ENCODE assay signal across 1 cellular context in genomic region chr21:35565204-35565611, GRCh38.
TF ChIP-seq lines count a peak whose summit lies in the region.

No MANE protein-coding gene starts in this region.

TF ChIP-seq in K562, 482 proteins besides CTCF, POLR2A, EP300 and RAD21 (continued from another document and continues in another):
- TF ChIP-seq NONO (IDR thresholded peaks at IDR 0.05; ENCODE audit: low read depth in 2 of 2, low read length in 1 of 2) (no peak), ZNF77 (CRISPR knock-in tag; IDR thresholded peaks at IDR 0.05) (no peak), MECOM (CRISPR knock-in tag; IDR thresholded peaks at IDR 0.05) (no peak), NCOA4 (IDR thresholded peaks at IDR 0.05; ENCODE audit: partially characterized antibody) (no peak), PHTF2 (CRISPR knock-in tag; IDR thresholded peaks at IDR 0.05) (no peak), FOXM1 (IDR thresholded peaks at IDR 0.05; ENCODE audit: low read depth) (no peak), FOXM1 (CRISPR knock-in tag; IDR thresholded peaks at IDR 0.05; ENCODE audit: low read depth) (no peak), NFXL1 (CRISPR knock-in tag; IDR thresholded peaks at IDR 0.05) (no peak), TFE3 (CRISPR knock-in tag; IDR thresholded peaks at IDR 0.05) (no peak), MCM3 (IDR thresholded peaks at IDR 0.05) (no peak), ZFPM2 (CRISPR knock-in tag; IDR thresholded peaks at IDR 0.05) (no peak), BRF1 (IDR thresholded peaks at IDR 0.05; ENCODE audit: borderline replicate concordance, extremely low read depth, insufficient read length) (no peak), ZBTB11 (CRISPR knock-in tag; IDR thresholded peaks at IDR 0.05) (0 out of 6 replicates have a peak, but pooled peaks of 1 of the 3 experiments have one; percentile 30), ZBTB7A (IDR thresholded peaks at IDR 0.05; ENCODE audit: borderline replicate concordance, control insufficient read depth, low read depth, low read length) (no peak), SMARCA5 (IDR thresholded peaks at IDR 0.05) (no peak), ARHGAP35 (IDR thresholded peaks at IDR 0.05; ENCODE audit: partially characterized antibody) (no peak), PHF20 (IDR thresholded peaks at IDR 0.05; ENCODE audit: partially characterized antibody) (no peak), POLR2AphosphoS5 (IDR thresholded peaks at IDR 0.05; ENCODE audit: control insufficient read depth, insufficient read depth, low read depth, low read length) (no peak), ETV1 (tag; conservative IDR thresholded peaks at IDR 0.05; ENCODE audit: low read depth) (no peak), BRCA1 (IDR thresholded peaks at IDR 0.05) (no peak), BRCA1 (CRISPR knock-in tag; IDR thresholded peaks at IDR 0.05) (no peak), COPS2 (conservative IDR thresholded peaks at IDR 0.05) (no peak), DLX4 (CRISPR knock-in tag; IDR thresholded peaks at IDR 0.05) (no peak), RHOXF2B (CRISPR knock-in tag; conservative IDR thresholded peaks at IDR 0.05) (no peak), GABPB1 (CRISPR knock-in tag; IDR thresholded peaks at IDR 0.05) (no peak), ZNF165 (CRISPR knock-in tag; IDR thresholded peaks at IDR 0.05; ENCODE audit: borderline replicate concordance) (no peak), ARID2 (IDR thresholded peaks at IDR 0.05) (no peak), XRCC4 (IDR thresholded peaks at IDR 0.05; ENCODE audit: extremely low read depth, insufficient read depth, insufficient read length) (no peak), ZNF766 (CRISPR knock-in tag; conservative IDR thresholded peaks at IDR 0.05) (peak; percentile 31; the same call in 1 of the 2 replicates), ZNF609 (CRISPR knock-in tag; IDR thresholded peaks at IDR 0.05; ENCODE audit: borderline replicate concordance) (no peak), RBM34 (IDR thresholded peaks at IDR 0.05; ENCODE audit: borderline replicate concordance, insufficient read depth, low read length) (no peak)
- TF ChIP-seq, protein P1, sequence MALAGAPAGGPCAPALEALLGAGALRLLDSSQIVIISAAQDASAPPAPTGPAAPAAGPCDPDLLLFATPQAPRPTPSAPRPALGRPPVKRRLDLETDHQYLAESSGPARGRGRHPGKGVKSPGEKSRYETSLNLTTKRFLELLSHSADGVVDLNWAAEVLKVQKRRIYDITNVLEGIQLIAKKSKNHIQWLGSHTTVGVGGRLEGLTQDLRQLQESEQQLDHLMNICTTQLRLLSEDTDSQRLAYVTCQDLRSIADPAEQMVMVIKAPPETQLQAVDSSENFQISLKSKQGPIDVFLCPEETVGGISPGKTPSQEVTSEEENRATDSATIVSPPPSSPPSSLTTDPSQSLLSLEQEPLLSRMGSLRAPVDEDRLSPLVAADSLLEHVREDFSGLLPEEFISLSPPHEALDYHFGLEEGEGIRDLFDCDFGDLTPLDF (CRISPR knock-in tag; IDR thresholded peaks at IDR 0.05): no peak
- TF ChIP-seq, protein P2, sequence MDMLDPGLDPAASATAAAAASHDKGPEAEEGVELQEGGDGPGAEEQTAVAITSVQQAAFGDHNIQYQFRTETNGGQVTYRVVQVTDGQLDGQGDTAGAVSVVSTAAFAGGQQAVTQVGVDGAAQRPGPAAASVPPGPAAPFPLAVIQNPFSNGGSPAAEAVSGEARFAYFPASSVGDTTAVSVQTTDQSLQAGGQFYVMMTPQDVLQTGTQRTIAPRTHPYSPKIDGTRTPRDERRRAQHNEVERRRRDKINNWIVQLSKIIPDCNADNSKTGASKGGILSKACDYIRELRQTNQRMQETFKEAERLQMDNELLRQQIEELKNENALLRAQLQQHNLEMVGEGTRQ (CRISPR knock-in tag; IDR thresholded peaks at IDR 0.05): no peak
- TF ChIP-seq, protein P3, sequence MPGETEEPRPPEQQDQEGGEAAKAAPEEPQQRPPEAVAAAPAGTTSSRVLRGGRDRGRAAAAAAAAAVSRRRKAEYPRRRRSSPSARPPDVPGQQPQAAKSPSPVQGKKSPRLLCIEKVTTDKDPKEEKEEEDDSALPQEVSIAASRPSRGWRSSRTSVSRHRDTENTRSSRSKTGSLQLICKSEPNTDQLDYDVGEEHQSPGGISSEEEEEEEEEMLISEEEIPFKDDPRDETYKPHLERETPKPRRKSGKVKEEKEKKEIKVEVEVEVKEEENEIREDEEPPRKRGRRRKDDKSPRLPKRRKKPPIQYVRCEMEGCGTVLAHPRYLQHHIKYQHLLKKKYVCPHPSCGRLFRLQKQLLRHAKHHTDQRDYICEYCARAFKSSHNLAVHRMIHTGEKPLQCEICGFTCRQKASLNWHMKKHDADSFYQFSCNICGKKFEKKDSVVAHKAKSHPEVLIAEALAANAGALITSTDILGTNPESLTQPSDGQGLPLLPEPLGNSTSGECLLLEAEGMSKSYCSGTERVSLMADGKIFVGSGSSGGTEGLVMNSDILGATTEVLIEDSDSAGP (CRISPR knock-in tag; IDR thresholded peaks at IDR 0.05): no peak
- TF ChIP-seq, protein P4, sequence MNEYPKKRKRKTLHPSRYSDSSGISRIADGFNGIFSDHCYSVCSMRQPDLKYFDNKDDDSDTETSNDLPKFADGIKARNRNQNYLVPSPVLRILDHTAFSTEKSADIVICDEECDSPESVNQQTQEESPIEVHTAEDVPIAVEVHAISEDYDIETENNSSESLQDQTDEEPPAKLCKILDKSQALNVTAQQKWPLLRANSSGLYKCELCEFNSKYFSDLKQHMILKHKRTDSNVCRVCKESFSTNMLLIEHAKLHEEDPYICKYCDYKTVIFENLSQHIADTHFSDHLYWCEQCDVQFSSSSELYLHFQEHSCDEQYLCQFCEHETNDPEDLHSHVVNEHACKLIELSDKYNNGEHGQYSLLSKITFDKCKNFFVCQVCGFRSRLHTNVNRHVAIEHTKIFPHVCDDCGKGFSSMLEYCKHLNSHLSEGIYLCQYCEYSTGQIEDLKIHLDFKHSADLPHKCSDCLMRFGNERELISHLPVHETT (CRISPR knock-in tag; conservative IDR thresholded peaks at IDR 0.05 in 1 of 2, IDR thresholded peaks at IDR 0.05 in 1 of 2): peak in 1 of 2 experiments; percentile 80; a peak in 1 of 4 replicates
- TF ChIP-seq, protein P5, sequence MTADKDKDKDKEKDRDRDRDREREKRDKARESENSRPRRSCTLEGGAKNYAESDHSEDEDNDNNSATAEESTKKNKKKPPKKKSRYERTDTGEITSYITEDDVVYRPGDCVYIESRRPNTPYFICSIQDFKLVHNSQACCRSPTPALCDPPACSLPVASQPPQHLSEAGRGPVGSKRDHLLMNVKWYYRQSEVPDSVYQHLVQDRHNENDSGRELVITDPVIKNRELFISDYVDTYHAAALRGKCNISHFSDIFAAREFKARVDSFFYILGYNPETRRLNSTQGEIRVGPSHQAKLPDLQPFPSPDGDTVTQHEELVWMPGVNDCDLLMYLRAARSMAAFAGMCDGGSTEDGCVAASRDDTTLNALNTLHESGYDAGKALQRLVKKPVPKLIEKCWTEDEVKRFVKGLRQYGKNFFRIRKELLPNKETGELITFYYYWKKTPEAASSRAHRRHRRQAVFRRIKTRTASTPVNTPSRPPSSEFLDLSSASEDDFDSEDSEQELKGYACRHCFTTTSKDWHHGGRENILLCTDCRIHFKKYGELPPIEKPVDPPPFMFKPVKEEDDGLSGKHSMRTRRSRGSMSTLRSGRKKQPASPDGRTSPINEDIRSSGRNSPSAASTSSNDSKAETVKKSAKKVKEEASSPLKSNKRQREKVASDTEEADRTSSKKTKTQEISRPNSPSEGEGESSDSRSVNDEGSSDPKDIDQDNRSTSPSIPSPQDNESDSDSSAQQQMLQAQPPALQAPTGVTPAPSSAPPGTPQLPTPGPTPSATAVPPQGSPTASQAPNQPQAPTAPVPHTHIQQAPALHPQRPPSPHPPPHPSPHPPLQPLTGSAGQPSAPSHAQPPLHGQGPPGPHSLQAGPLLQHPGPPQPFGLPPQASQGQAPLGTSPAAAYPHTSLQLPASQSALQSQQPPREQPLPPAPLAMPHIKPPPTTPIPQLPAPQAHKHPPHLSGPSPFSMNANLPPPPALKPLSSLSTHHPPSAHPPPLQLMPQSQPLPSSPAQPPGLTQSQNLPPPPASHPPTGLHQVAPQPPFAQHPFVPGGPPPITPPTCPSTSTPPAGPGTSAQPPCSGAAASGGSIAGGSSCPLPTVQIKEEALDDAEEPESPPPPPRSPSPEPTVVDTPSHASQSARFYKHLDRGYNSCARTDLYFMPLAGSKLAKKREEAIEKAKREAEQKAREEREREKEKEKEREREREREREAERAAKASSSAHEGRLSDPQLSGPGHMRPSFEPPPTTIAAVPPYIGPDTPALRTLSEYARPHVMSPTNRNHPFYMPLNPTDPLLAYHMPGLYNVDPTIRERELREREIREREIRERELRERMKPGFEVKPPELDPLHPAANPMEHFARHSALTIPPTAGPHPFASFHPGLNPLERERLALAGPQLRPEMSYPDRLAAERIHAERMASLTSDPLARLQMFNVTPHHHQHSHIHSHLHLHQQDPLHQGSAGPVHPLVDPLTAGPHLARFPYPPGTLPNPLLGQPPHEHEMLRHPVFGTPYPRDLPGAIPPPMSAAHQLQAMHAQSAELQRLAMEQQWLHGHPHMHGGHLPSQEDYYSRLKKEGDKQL (CRISPR knock-in tag; IDR thresholded peaks at IDR 0.05; ENCODE audit: borderline replicate concordance): no peak
